Comparison of ENCODE assay signal across 1 cellular context in genomic region chr14:100750762-100751699, GRCh38.
TF ChIP-seq lines count a peak whose summit lies in the region.

No MANE protein-coding gene starts in this region.

TF ChIP-seq in HepG2, 621 proteins besides CTCF, POLR2A, EP300 and RAD21 (continued from another document and continues in another):
- TF ChIP-seq ZNF318 (CRISPR knock-in tag; IDR thresholded peaks at IDR 0.05) (peak; percentile 72; the same call in 1 of the 2 replicates), ZNF839 (CRISPR knock-in tag; IDR thresholded peaks at IDR 0.05; ENCODE audit: borderline replicate concordance) (no peak), ZFP36L1 (CRISPR knock-in tag; IDR thresholded peaks at IDR 0.05) (peak; percentile 84; the same call in 1 of the 2 replicates), NONO (IDR thresholded peaks at IDR 0.05) (no peak), NONO (CRISPR knock-in tag; conservative IDR thresholded peaks at IDR 0.05) (peak; percentile 68), ZNF670 (CRISPR knock-in tag; IDR thresholded peaks at IDR 0.05; ENCODE audit: borderline replicate concordance) (peak; percentile 90; the same call in 1 of the 2 replicates), ZNF430 (CRISPR knock-in tag; IDR thresholded peaks at IDR 0.05) (0 out of 2 replicates have a peak, but pooled peaks have one; percentile 73), POGZ (CRISPR knock-in tag; IDR thresholded peaks at IDR 0.05) (peak; percentile 84), CSRNP1 (CRISPR knock-in tag; IDR thresholded peaks at IDR 0.05) (0 out of 2 replicates have a peak, but pooled peaks have one; percentile 50), ELF3 (CRISPR knock-in tag; IDR thresholded peaks at IDR 0.05) (peak; percentile 93), RORA (CRISPR knock-in tag; IDR thresholded peaks at IDR 0.05) (0 out of 2 replicates have a peak, but pooled peaks have one; percentile 69), SMAD1 (CRISPR knock-in tag; IDR thresholded peaks at IDR 0.05; ENCODE audit: borderline replicate concordance, low read depth) (no peak), ZFP36 (IDR thresholded peaks at IDR 0.05; ENCODE audit: borderline replicate concordance, low read depth, low read length, partially characterized antibody) (no peak), TRAFD1 (CRISPR knock-in tag; IDR thresholded peaks at IDR 0.05; ENCODE audit: borderline replicate concordance) (no peak), ZNF629 (CRISPR knock-in tag; conservative IDR thresholded peaks at IDR 0.05) (0 out of 2 replicates have a peak, but pooled peaks have one; percentile 65), SAP130 (CRISPR knock-in tag; IDR thresholded peaks at IDR 0.05; ENCODE audit: low read depth) (peak; percentile 81), TFDP1 (CRISPR knock-in tag; IDR thresholded peaks at IDR 0.05; ENCODE audit: borderline replicate concordance) (peak; percentile 46; the same call in 1 of the 2 replicates), ATF3 (CRISPR knock-in tag; IDR thresholded peaks at IDR 0.05) (peak; percentile 14; the same call in 1 of the 2 replicates), MBD4 (IDR thresholded peaks at IDR 0.05; ENCODE audit: borderline replicate concordance, low read length) (no peak), MAZ (IDR thresholded peaks at IDR 0.05; ENCODE audit: borderline replicate concordance, low read depth, low read length) (no peak), MAZ (CRISPR knock-in tag; IDR thresholded peaks at IDR 0.05; ENCODE audit: low read depth) (0 out of 2 replicates have a peak, but pooled peaks have one; percentile 46), ZFP37 (CRISPR knock-in tag; IDR thresholded peaks at IDR 0.05; ENCODE audit: borderline replicate concordance) (peak; percentile 26; the same call in 1 of the 2 replicates), KDM5B (CRISPR knock-in tag; IDR thresholded peaks at IDR 0.05; ENCODE audit: borderline replicate concordance) (peak; percentile 82), ZNF513 (CRISPR knock-in tag; conservative IDR thresholded peaks at IDR 0.05) (no peak), HOXD1 (CRISPR knock-in tag; IDR thresholded peaks at IDR 0.05) (peak; percentile 92), ZNF770 (CRISPR knock-in tag; IDR thresholded peaks at IDR 0.05) (peak; percentile 48; the same call in 1 of the 2 replicates), KDM1A (CRISPR knock-in tag; IDR thresholded peaks at IDR 0.05) (peak; percentile 46; the same call in 1 of the 2 replicates), THAP8 (CRISPR knock-in tag; IDR thresholded peaks at IDR 0.05; ENCODE audit: borderline replicate concordance) (no peak; the same call in 1 of the 2 replicates), HOXA5 (CRISPR knock-in tag; IDR thresholded peaks at IDR 0.05) (0 out of 2 replicates have a peak, but pooled peaks have one; percentile 23), KMT2A (CRISPR knock-in tag; IDR thresholded peaks at IDR 0.05) (peak; percentile 32; the same call in 1 of the 2 replicates), ZNF292 (CRISPR knock-in tag; IDR thresholded peaks at IDR 0.05; ENCODE audit: borderline replicate concordance, low read depth) (peak; percentile 78; the same call in 1 of the 2 replicates), GLMP (CRISPR knock-in tag; IDR thresholded peaks at IDR 0.05; ENCODE audit: borderline replicate concordance) (no peak)
